1 cellular context compared by ENCODE assay signal in the genomic region with DNA sequence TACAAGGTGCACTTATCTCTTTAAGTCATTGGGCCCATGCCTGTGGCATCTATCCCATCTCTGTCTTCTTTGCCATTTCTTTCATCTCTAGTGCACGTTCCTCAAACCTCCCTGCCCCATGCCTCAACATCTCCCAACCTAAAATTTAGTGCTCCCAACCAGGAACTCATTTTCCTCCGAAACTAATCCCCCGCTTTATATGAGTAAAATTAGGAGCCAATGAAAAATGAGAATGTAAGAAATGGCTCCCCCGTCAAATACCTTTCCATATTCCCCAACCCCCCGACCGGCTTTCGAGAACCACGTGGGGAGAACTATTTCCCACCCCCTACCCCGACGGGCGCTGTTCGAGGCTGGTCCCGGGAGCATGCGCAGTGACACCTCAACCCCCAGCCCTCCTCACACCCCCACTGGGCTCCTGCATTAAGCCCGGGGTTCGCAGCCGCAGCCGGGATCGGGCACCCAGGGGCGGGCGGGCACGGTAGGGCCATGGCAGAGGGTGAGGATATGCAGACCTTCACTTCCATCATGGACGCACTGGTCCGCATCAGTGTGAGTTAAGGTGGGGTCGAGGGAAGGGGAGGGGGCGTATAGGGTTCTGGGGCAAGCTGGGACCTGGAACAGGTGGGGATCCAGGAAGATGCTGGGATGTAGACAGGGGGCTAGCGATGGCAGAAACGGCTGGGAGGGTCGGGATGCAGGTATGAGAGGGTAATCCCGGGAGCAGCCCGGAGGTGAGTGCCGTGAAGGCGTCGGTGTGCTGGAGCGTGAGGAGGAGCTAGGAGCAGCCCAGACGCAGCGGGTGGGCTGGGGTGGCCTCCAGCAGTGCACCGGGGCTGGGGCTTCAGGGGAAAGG.
A peak's percentile ranks its signal among the peaks of the same experiment; 100 is the strongest.
TF ChIP-seq lines count a peak whose summit lies in the region.

Gene TRIM46, plus strand, starts transcription at position 372 of the 856 bp plus-strand sequence. Its CDS starts 118 bp downstream, at position 490.

TF ChIP-seq in neural cell, 6 proteins besides CTCF, POLR2A, EP300 and RAD21 (continued from another document):
- peak; percentile 71 for TF ChIP-seq REST (IDR thresholded peaks at IDR 0.05; ENCODE audit: borderline replicate concordance)
- TF ChIP-seq SMC3 (conservative IDR thresholded peaks at IDR 0.05; ENCODE audit: poor library complexity): no peak
- peak; percentile 90 for TF ChIP-seq POLR2AphosphoS5 (IDR thresholded peaks at IDR 0.05)
- no peak for TF ChIP-seq EZH2 (IDR thresholded peaks at IDR 0.05; ENCODE audit: borderline replicate concordance, insufficient read depth, low read length, poor library complexity, severe bottlenecking)
- peak; percentile 3 for TF ChIP-seq MXI1 (conservative IDR thresholded peaks at IDR 0.05; ENCODE audit: poor library complexity, severe bottlenecking)
TF ChIP-seq in neural cell: peak in this region for 4.
